Comparison of ENCODE assay signal across 8 cellular contexts in the genomic region with DNA sequence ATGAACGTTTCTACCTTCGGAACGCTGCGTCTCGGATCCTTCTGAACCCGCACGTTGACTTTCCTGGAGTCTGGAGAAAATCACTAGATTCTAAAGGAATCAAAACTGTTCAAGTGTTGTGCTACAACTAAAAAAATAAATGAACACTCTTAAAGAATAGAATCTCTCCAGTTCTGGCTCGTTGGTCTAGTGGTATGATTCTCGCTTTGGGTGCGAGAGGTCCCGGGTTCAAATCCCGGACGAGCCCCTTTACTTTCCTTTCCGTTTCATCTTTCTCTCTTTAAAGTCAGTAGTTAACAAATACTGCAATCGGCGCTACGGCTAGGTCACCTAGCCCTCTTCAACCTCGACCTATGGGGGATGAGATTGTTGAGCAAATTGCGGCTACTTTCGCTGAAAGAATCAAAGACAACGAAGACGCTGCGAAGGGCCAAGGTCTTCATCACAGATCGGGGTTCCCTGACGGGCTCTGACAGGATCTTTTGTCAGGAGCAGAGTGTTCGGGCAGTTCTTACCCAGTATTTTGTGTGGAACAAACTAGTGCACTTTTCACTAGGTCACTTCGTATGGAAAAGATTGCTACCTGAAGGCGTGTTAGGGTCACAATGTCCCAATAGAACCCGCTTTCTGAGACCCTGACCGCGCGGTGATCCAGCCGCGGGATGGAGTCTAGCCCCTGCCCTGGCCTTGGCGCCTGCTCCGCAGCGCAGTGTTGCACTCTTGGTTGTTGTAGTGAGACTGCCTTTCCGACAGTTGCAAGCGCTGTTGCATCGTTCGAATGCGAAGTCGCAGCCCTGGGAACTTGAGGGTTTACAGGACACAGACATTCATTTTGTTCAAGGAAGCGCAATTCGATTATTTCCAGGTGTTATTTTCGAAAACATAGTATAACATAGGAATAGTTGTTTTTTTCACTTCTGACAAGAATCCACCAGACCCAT. TPM values are rescaled to one million over a fixed set of nuclear protein-coding genes. Genes with fewer than 3 reads are reported as not detected.
A peak's percentile ranks its signal among the peaks of the same experiment; 100 is the strongest.
DNase-seq lines count a peak whose midpoint lies in the region; ATAC-seq and TF ChIP-seq lines count a peak whose summit lies in the region.

No MANE protein-coding gene starts in this region.

- intact Hi-C loops in esophagus squamous epithelium (cut with DNase I): no loop called here
- intact Hi-C loops in naive thymus-derived CD4-positive, alpha-beta T cell (cut with micrococcal nuclease): loop anchor here (1.0 to 10.0 kb wide), 8 partner anchors 9 to 290 kb away; partner anchors contain the start of genes PARP2 (in 1 of the 2) and RNASE6 (in 1 of the 2)
- intact Hi-C loops in testis (cut with DNase I; ENCODE audit: low total_unique reads): no loop called here

- DNase-seq in NCI-H82 (lab: John Stamatoyannopoulos, UW): peak; percentile 91
- DNase-seq in activated CD8-positive, alpha-beta T cell treated with anti-CD3 and anti-CD28 coated beads, Interleukin-2, amount 10 ng/mL, durations not matched to agents 7 days and 5 days: peak; percentile 85
- no peak for DNase-seq in esophagus squamous epithelium (lab: John Stamatoyannopoulos, UW)
- peak in 8 of 9 donors; percentile 45 to 80 (median 64) for DNase-seq in naive thymus-derived CD4-positive, alpha-beta T cell
- no peak for DNase-seq in testis

- H3K9me3 ChIP-seq in esophagus squamous epithelium (no peaks in the 10 kb centered on the region), testis (no peaks in the 10 kb centered on the region)
- H3K9me3 ChIP-seq in naive thymus-derived CD4-positive, alpha-beta T cell (ENCODE audit: control insufficient read depth in 2 of 3, low read length in 3 of 3): no peaks in the 10 kb centered on the region

- peaks cover 3% of the 10 kb centered on the region for H3K36me3 Mint-ChIP-seq in activated CD8-positive, alpha-beta T cell treated with anti-CD3 and anti-CD28 coated beads, Interleukin-2, amount 10 ng/mL, durations not matched to agents 7 days and 5 days (ENCODE audit: low read depth)
- peaks cover 0 to 3% (median 0%) of the 10 kb centered on the region in 5 donors for H3K36me3 Mint-ChIP-seq in naive thymus-derived CD4-positive, alpha-beta T cell

- peak overlapping the region; percentile 5 to 43 (median 38) for H3K4me3 ChIP-seq in esophagus squamous epithelium
- peak overlapping the region; percentile 51 for H3K4me3 ChIP-seq in naive thymus-derived CD4-positive, alpha-beta T cell (ENCODE audit: low read length)
- peak overlapping the region; percentile 20 to 39 for H3K4me3 ChIP-seq in testis

- no peak for TF ChIP-seq CTCF in 22Rv1 (IDR thresholded peaks at IDR 0.05)
- TF ChIP-seq CTCF in esophagus squamous epithelium (IDR thresholded peaks at IDR 0.05): no peak
- TF ChIP-seq CTCF in testis (IDR thresholded peaks at IDR 0.05): no peak

- WGBS in esophagus squamous epithelium, 2 donors: 7 to 8% methylated on average over 42 to 46 of the region's 46 CpGs
- WGBS in testis, 2 donors: 8 to 14% methylated on average over 44 to 46 of the region's 46 CpGs

- no peaks in the 10 kb centered on the region for H3K36me3 ChIP-seq in esophagus squamous epithelium
- no peaks in the 10 kb centered on the region for H3K36me3 ChIP-seq in naive thymus-derived CD4-positive, alpha-beta T cell (ENCODE audit: control insufficient read depth in 2 of 3, insufficient read depth in 3 of 3, low read length in 3 of 3)
- H3K36me3 ChIP-seq in testis (ENCODE audit: low read depth, missing control alignments): no peaks in the 10 kb centered on the region

- H3K27me3 Mint-ChIP-seq in activated CD8-positive, alpha-beta T cell treated with anti-CD3 and anti-CD28 coated beads, Interleukin-2, amount 10 ng/mL, durations not matched to agents 7 days and 5 days (ENCODE audit: low read depth): peaks cover 62% of the 10 kb centered on the region
- H3K27me3 Mint-ChIP-seq in naive thymus-derived CD4-positive, alpha-beta T cell: peaks cover 25 to 82% (median 33%) of the 10 kb centered on the region in 5 donors

- H3K9me3 Mint-ChIP-seq in activated CD8-positive, alpha-beta T cell treated with anti-CD3 and anti-CD28 coated beads, Interleukin-2, amount 10 ng/mL, durations not matched to agents 7 days and 5 days (ENCODE audit: insufficient read depth): no peaks in the 10 kb centered on the region
- peaks cover 0 to 27% (median 0%) of the 10 kb centered on the region in 11 donors for H3K9me3 Mint-ChIP-seq in naive thymus-derived CD4-positive, alpha-beta T cell

- H3K4me1 Mint-ChIP-seq in activated CD8-positive, alpha-beta T cell treated with anti-CD3 and anti-CD28 coated beads, Interleukin-2, amount 10 ng/mL, durations not matched to agents 7 days and 5 days (ENCODE audit: low read depth): peaks cover 35% of the 10 kb centered on the region
- peaks cover 15 to 57% (median 43%) of the 10 kb centered on the region in 7 donors for H3K4me1 Mint-ChIP-seq in naive thymus-derived CD4-positive, alpha-beta T cell

- H3K27ac ChIP-seq in 22Rv1 (peak overlapping the region; percentile 79), esophagus squamous epithelium (peak overlapping the region in 1 of 4 donors; percentile 11), testis (peak overlapping the region in 1 of 2 donors; percentile 18)
- no peak overlapping the region for H3K27ac ChIP-seq in naive thymus-derived CD4-positive, alpha-beta T cell (ENCODE audit: low read depth, low read length)

- H3K27ac Mint-ChIP-seq in activated CD8-positive, alpha-beta T cell treated with anti-CD3 and anti-CD28 coated beads, Interleukin-2, amount 10 ng/mL, durations not matched to agents 7 days and 5 days: peak overlapping the region; percentile 79
- H3K27ac Mint-ChIP-seq in naive thymus-derived CD4-positive, alpha-beta T cell: peak overlapping the region; percentile 77 to 98 (median 88)

- POLR2A ChIA-PET in activated CD8-positive, alpha-beta T cell treated with anti-CD3 and anti-CD28 coated beads, Interleukin-2, amount 10 ng/mL, durations not matched to agents 7 days and 5 days (lab: Charles Lee): interaction anchor here (1.3 to 2.3 kb wide), 2 partner anchors 20 to 48 kb away, joined by 3 to 6 read pairs; no protein-coding TSS in a partner anchor
- POLR2A ChIA-PET in naive thymus-derived CD4-positive, alpha-beta T cell (lab: Charles Lee): interaction anchor here (0.6 to 3.7 kb wide), 4 partner anchors 10 to 172 kb away, joined by 3 to 39 read pairs (median 4); partner anchors contain the start of gene PIP4P1

- no peak for TF ChIP-seq POLR2A in esophagus squamous epithelium (IDR thresholded peaks at IDR 0.05)
- no peak for TF ChIP-seq POLR2A in testis (IDR thresholded peaks at IDR 0.05)

- peak overlapping the region; percentile 72 for H3K4me3 Mint-ChIP-seq in activated CD8-positive, alpha-beta T cell treated with anti-CD3 and anti-CD28 coated beads, Interleukin-2, amount 10 ng/mL, durations not matched to agents 7 days and 5 days
- H3K4me3 Mint-ChIP-seq in naive thymus-derived CD4-positive, alpha-beta T cell: peak overlapping the region; percentile 74 to 93 (median 88)

- H3K4me1 ChIP-seq in esophagus squamous epithelium (peaks cover 19 to 41% (median 31%) of the 10 kb centered on the region in 3 donors), testis (peaks cover 18% of the 10 kb centered on the region)
- peaks cover 0 to 9% of the 10 kb centered on the region in 2 donors for H3K4me1 ChIP-seq in naive thymus-derived CD4-positive, alpha-beta T cell (ENCODE audit: control insufficient read depth in 2 of 2, insufficient read depth in 2 of 2, low read length in 2 of 2)

- ATAC-seq in GM18517 (IDR thresholded peaks at IDR 0.05; ENCODE audit: unreplicated experiment): peak; percentile 76
- ATAC-seq in HG03135 (IDR thresholded peaks at IDR 0.05; ENCODE audit: unreplicated experiment): peak; percentile 62
- peak; percentile 86 for ATAC-seq in activated CD8-positive, alpha-beta T cell treated with anti-CD3 and anti-CD28 coated beads, Interleukin-2, amount 10 ng/mL, durations not matched to agents 7 days and 5 days
- ATAC-seq in naive thymus-derived CD4-positive, alpha-beta T cell: peak; percentile 70

- H3K27me3 ChIP-seq in esophagus squamous epithelium (peaks cover 0 to 70% (median 4%) of the 10 kb centered on the region in 4 donors), testis (no peaks in the 10 kb centered on the region)
- no peaks in the 10 kb centered on the region for H3K27me3 ChIP-seq in naive thymus-derived CD4-positive, alpha-beta T cell (ENCODE audit: control insufficient read depth in 2 of 2, insufficient read depth in 2 of 2, low read length in 2 of 2)

- CTCF ChIA-PET in activated CD8-positive, alpha-beta T cell treated with anti-CD3 and anti-CD28 coated beads, Interleukin-2, amount 10 ng/mL, durations not matched to agents 7 days and 5 days (lab: Charles Lee): interaction anchor here (0.7 to 3.1 kb wide), 7 partner anchors 11 to 624 kb away, joined by 3 to 22 read pairs (median 4); no protein-coding TSS in a partner anchor
- CTCF ChIA-PET in naive thymus-derived CD4-positive, alpha-beta T cell (lab: Charles Lee): interaction anchor here (0.5 to 1.9 kb wide), 5 partner anchors 19 to 307 kb away, joined by 3 to 7 read pairs (median 4); no protein-coding TSS in a partner anchor

RNA-seq across cellular contexts. Expression of gene OR6S1, which starts 8.4 kb away (rescaled TPM):
- total RNA-seq in activated CD8-positive, alpha-beta T cell treated with anti-CD3 and anti-CD28 coated beads, Interleukin-2, amount 10 ng/mL, durations not matched to agents 7 days and 5 days: not detected
- not detected for total RNA-seq in esophagus squamous epithelium
- total RNA-seq in naive thymus-derived CD4-positive, alpha-beta T cell: not detected
- polyA plus RNA-seq in naive thymus-derived CD4-positive, alpha-beta T cell: not detected
- total RNA-seq in testis: under 1 TPM in 1 of 2 donors, not detected in 1; 0.68 TPM
- polyA plus RNA-seq in testis (ENCODE audit: insufficient read depth, low read depth, low replicate concordance): not detected

RNA-seq across cellular contexts. Expression of gene RNASE12, which starts 41.9 kb away (rescaled TPM):
- total RNA-seq in activated CD8-positive, alpha-beta T cell treated with anti-CD3 and anti-CD28 coated beads, Interleukin-2, amount 10 ng/mL, durations not matched to agents 7 days and 5 days: not detected
- total RNA-seq in esophagus squamous epithelium (not detected), testis (not detected)
- total RNA-seq in naive thymus-derived CD4-positive, alpha-beta T cell: not detected
- not detected for polyA plus RNA-seq in naive thymus-derived CD4-positive, alpha-beta T cell
- 1.3 TPM for polyA plus RNA-seq in testis (ENCODE audit: insufficient read depth, low read depth, low replicate concordance)

RNA-seq across cellular contexts. Expression of gene RNASE11, which starts 45.3 kb away (rescaled TPM):
- not detected for total RNA-seq in activated CD8-positive, alpha-beta T cell treated with anti-CD3 and anti-CD28 coated beads, Interleukin-2, amount 10 ng/mL, durations not matched to agents 7 days and 5 days
- not detected for total RNA-seq in esophagus squamous epithelium
- not detected for total RNA-seq in naive thymus-derived CD4-positive, alpha-beta T cell
- polyA plus RNA-seq in naive thymus-derived CD4-positive, alpha-beta T cell: not detected
- total RNA-seq in testis: 10 to 100 TPM; 31.7 to 52.0 TPM
- 81.0 TPM for polyA plus RNA-seq in testis (ENCODE audit: insufficient read depth, low read depth, low replicate concordance)

RNA-seq across cellular contexts. Expression of gene RNASE4, which starts 51.3 kb away (rescaled TPM):
- 1 to 10 TPM in 1 of 2 experiments, under 1 TPM in 1; 0.63 to 1.6 TPM for total RNA-seq in activated CD8-positive, alpha-beta T cell treated with anti-CD3 and anti-CD28 coated beads, Interleukin-2, amount 10 ng/mL, durations not matched to agents 7 days and 5 days
- total RNA-seq in esophagus squamous epithelium (10 to 100 TPM in 2 of 4 donors, 1 to 10 TPM in 2; 4.0 to 73.1 (median 19.5) TPM), testis (10 to 100 TPM; 27.6 to 53.4 TPM)
- 1 to 10 TPM in 1 of 5 experiments, under 1 TPM in 4; 0.17 to 4.2 (median 0.43) TPM for total RNA-seq in naive thymus-derived CD4-positive, alpha-beta T cell
- polyA plus RNA-seq in naive thymus-derived CD4-positive, alpha-beta T cell: under 1 TPM in 1 of 2 donors, not detected in 1; 0.83 TPM
- polyA plus RNA-seq in testis (ENCODE audit: insufficient read depth, low read depth, low replicate concordance): 27.7 TPM

RNA-seq across cellular contexts. Expression of gene ANG, which starts 55.5 kb away (rescaled TPM):
- total RNA-seq in activated CD8-positive, alpha-beta T cell treated with anti-CD3 and anti-CD28 coated beads, Interleukin-2, amount 10 ng/mL, durations not matched to agents 7 days and 5 days: 1 to 10 TPM; 1.1 to 1.4 TPM
- 10 to 100 TPM in 1 of 4 donors, 1 to 10 TPM in 3; 1.4 to 15.1 (median 5.8) TPM for total RNA-seq in esophagus squamous epithelium
- 1 to 10 TPM in 3 of 5 experiments, not detected in 2; 1.6 to 3.5 (median 1.7) TPM for total RNA-seq in naive thymus-derived CD4-positive, alpha-beta T cell
- under 1 TPM in 1 of 2 donors, not detected in 1; 0.40 TPM for polyA plus RNA-seq in naive thymus-derived CD4-positive, alpha-beta T cell
- 10 to 100 TPM; 28.9 to 42.7 TPM for total RNA-seq in testis
- 27.7 TPM for polyA plus RNA-seq in testis (ENCODE audit: insufficient read depth, low read depth, low replicate concordance)

Comparison
In these comparisons a context has a peak if more than half of its experiments do, and no peak if none do; other contexts are left out.
1. DNase-seq: peak in NCI-H82 (single experiment), activated CD8-positive, alpha-beta T cell treated with anti-CD3 and anti-CD28 coated beads, Interleukin-2, amount 10 ng/mL, durations not matched to agents 7 days and 5 days (single experiment) and naive thymus-derived CD4-positive, alpha-beta T cell (8 of 9); none in esophagus squamous epithelium (single experiment) and testis (single experiment).
2. RNA of gene RNASE11, which starts 45.3 kb away (total RNA-seq): 31.7 to 52.0 TPM in testis; not detected in activated CD8-positive, alpha-beta T cell treated with anti-CD3 and anti-CD28 coated beads, Interleukin-2, amount 10 ng/mL, durations not matched to agents 7 days and 5 days, not detected in esophagus squamous epithelium and not detected in naive thymus-derived CD4-positive, alpha-beta T cell; every median in the first group is over 10 times any median in the second.
3. intact Hi-C loops: an anchor here in naive thymus-derived CD4-positive, alpha-beta T cell (1.0 to 10.0 kb wide); none called in esophagus squamous epithelium and testis.
4. Peak in every context shown above with its lines, with median percentiles within 50 percentile points of each other: ATAC-seq and H3K4me3 ChIP-seq.